In the genomic region with DNA sequence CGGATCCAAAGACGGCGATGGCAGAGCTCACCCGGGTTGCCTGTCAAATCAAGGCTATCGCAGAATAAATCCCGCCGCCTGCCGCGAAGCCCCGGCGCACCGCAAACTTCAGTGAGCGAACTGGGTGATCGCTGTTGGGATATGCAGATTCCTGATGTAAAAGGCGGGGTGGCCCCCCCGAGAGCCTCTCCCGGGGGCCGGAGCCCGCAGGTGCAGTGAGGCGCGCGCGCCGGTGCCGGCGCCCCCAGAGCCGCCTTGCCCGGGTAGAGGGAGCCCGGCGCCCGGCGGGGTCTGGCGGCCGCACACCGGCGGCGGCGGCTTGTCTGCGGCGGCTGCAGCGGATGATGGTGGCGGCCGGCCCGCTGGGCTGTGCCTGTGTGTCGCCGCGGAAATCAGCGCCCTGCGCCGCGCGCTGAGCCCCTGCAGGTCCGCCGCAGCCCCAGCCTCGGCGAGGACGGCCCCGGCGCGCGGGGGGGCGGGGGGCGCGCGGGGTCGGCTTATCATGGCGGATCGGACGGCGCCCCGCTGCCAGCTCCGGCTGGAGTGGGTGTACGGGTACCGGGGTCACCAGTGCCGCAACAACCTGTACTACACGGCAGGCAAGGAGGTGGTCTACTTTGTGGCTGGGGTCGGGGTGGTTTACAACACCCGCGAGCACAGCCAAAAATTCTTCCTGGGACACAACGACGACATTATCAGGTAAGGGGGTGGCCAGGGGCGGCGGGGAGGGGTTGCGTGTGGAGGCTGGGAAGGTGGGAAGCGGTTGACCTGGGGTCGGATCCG, we compare ENCODE assay signal across 8 cellular contexts. TPM values are rescaled to one million over a fixed set of nuclear protein-coding genes. Genes with fewer than 3 reads are reported as not detected.
DNase-seq lines count a peak whose midpoint lies in the region; ATAC-seq and TF ChIP-seq lines count a peak whose summit lies in the region.

No MANE protein-coding gene starts in this region.

- H3K27ac Mint-ChIP-seq in activated B cell treated with CpG ODN at 0.5 μM for 24 hours (peak overlapping the region; percentile 74), natural killer cell (peak overlapping the region; percentile 64 to 88)

- CTCF ChIA-PET in activated B cell treated with CpG ODN at 0.5 μM for 24 hours (lab: Charles Lee) = interaction anchor here (1.0 kb wide), 1 partner anchor 58 kb away, joined by 3 read pairs; no protein-coding TSS in a partner anchor

- intact Hi-C loops in activated B cell treated with CpG ODN at 0.5 μM for 24 hours (cut with micrococcal nuclease) = loop anchor here (5.0 kb wide), 3 partner anchors 453 to 607 kb away; a partner anchor contains a TSS
- intact Hi-C loops in natural killer cell (cut with micrococcal nuclease) = no loop called here

- H3K9me3 Mint-ChIP-seq in activated B cell treated with CpG ODN at 0.5 μM for 24 hours (no peaks in the 10 kb centered on the region), natural killer cell (no peaks in the 10 kb centered on the region)

- TF ChIP-seq CTCF in activated B cell treated with CpG ODN at 0.5 μM for 24 hours (IDR thresholded peaks at IDR 0.05) (no peak), epithelial cell of proximal tubule (conservative IDR thresholded peaks at IDR 0.05; ENCODE audit: low read depth, low read length) (no peak), natural killer cell (IDR thresholded peaks at IDR 0.05) (no peak)

- POLR2A ChIA-PET in activated B cell treated with CpG ODN at 0.5 μM for 24 hours (lab: Charles Lee) = interaction anchor here (0.6 to 1.7 kb wide), 3 partner anchors 15 to 114 kb away, joined by 3 to 6 read pairs (median 3); no protein-coding TSS in a partner anchor

- peak overlapping the region; percentile 97 for H3K4me3 ChIP-seq in HUES48 (ENCODE audit: low read depth, low read length)
- peak overlapping the region; percentile 72 for H3K4me3 ChIP-seq in epithelial cell of proximal tubule (ENCODE audit: low read depth, low read length)

- H3K9ac ChIP-seq in HUES48 (ENCODE audit: low read depth, low read length) = no peak overlapping the region

- H3K4me3 Mint-ChIP-seq in activated B cell treated with CpG ODN at 0.5 μM for 24 hours (peak overlapping the region; percentile 95), natural killer cell (peak overlapping the region; percentile 96)

- 0 out of 2 replicates have a peak, but pooled peaks cover 6% of the 10 kb centered on the region for H3K4me1 ChIP-seq in HUES48 (ENCODE audit: control insufficient read depth, insufficient read depth, low read length)

- peak; percentile 38 for DNase-seq in Caki2 (ENCODE audit: low read depth)
- peak; percentile 51 for DNase-seq in activated B cell treated with CpG ODN at 0.5 μM for 24 hours
- DNase-seq in epithelial cell of proximal tubule (ENCODE audit: low read depth) = no peak
- peak; percentile 32 for DNase-seq in natural killer cell
- DNase-seq in HUDEP-2 (lab: John Stamatoyannopoulos, UW; ENCODE audit: unreplicated experiment in 76 of 76) = no peak

- H3K36me3 ChIP-seq in HUES48 (ENCODE audit: control insufficient read depth, insufficient read depth, low read length) = no peaks in the 10 kb centered on the region

- H3K36me3 Mint-ChIP-seq in activated B cell treated with CpG ODN at 0.5 μM for 24 hours (ENCODE audit: low read depth) (peaks cover 6% of the 10 kb centered on the region), natural killer cell (peaks cover 6% of the 10 kb centered on the region)

- H3K9me3 ChIP-seq in HUES48 (ENCODE audit: control insufficient read depth, insufficient read depth, low read length) = no peaks in the 10 kb centered on the region

- H3K4me1 Mint-ChIP-seq in activated B cell treated with CpG ODN at 0.5 μM for 24 hours = peaks cover 26% of the 10 kb centered on the region
- H3K4me1 Mint-ChIP-seq in natural killer cell = peaks cover 20 to 21% of the 10 kb centered on the region in 2 donors

- H3K27me3 Mint-ChIP-seq in activated B cell treated with CpG ODN at 0.5 μM for 24 hours = peaks cover 4% of the 10 kb centered on the region
- peaks cover 42 to 51% of the 10 kb centered on the region in 2 donors for H3K27me3 Mint-ChIP-seq in natural killer cell (ENCODE audit: low read depth in 2 of 2)

- H3K27ac ChIP-seq in HUES48 (ENCODE audit: low read depth, low read length) = no peak overlapping the region

- in situ Hi-C loops in Caki2 (cut with HindIII; ENCODE audit: low pct_unique_long_range_greater_than_20kb, low sequenced_read_pairs) = no loop called here

- ATAC-seq in activated B cell treated with CpG ODN at 0.5 μM for 24 hours (ENCODE audit: low read depth) (no peak), natural killer cell (no peak), HG03432 (IDR thresholded peaks at IDR 0.05; ENCODE audit: unreplicated experiment) (no peak), HG03039 (IDR thresholded peaks at IDR 0.05; ENCODE audit: unreplicated experiment) (no peak)

- H3K27me3 ChIP-seq in HUES48 (ENCODE audit: control insufficient read depth, insufficient read depth, low read length) = peaks cover 40% of the 10 kb centered on the region

RNA-seq across cellular contexts. Expression of a gene that starts 1.3 kb away (rescaled TPM):
- total RNA-seq in Caki2 (2014; rRNA removed; shearing (Covaris generic); ENCODE audit: low replicate concordance) = not detected in 2 replicates
- total RNA-seq in activated B cell treated with CpG ODN at 0.5 μM for 24 hours = 25.3 and 31.5 TPM in 2 replicates
- 0.22 and 3.7 TPM in 2 replicates for total RNA-seq in epithelial cell of proximal tubule
- 1 to 10 TPM; 1.7 to 3.2 (median 2.4) TPM for total RNA-seq in natural killer cell

Comparison
In these comparisons a context has a peak if more than half of its experiments do, and no peak if none do; other contexts are left out.
1. DNase-seq: peak in Caki2 (single experiment), activated B cell treated with CpG ODN at 0.5 μM for 24 hours (single experiment) and natural killer cell (single experiment); none in epithelial cell of proximal tubule (single experiment) and HUDEP-2 (0 of 76).